21 cellular contexts compared by ENCODE assay signal in the genomic region with DNA sequence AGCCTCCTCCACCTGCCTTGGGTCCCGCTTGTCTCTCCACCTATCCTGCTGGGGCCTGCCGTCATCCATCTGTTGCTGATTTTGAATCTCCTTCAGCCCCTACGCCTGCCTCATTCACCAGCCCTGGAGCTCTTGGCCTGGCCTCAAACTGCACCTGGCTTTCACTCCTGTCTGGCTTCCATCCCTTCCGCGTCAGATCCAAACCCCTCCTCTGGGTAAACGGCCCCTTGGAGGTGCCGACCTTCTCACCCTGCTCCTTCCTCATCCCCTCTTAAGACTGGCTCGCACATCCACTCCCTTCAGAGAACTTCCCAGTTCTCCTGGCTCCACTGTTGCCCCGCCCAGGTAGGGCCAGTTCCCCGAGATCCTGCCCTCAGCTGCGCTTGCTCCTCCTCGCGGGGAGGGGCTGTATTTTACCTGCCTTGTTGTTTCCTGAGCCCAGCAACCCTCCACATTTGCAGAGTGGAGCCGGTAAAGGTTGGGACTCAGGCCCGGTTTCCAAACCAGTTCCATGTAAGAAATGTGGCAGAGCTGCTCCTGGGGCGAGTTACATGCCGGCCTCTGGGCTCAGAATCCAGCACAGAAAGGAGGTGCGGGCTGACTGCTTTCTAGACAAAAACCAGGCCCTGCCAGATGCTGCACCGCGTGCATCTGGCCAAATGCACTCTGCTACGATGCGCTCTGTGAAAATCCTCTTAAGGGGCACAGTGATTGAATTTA. TPM values are rescaled to one million over a fixed set of nuclear protein-coding genes. Genes with fewer than 3 reads are reported as not detected.
DNase-seq lines count a peak whose midpoint lies in the region; ATAC-seq and TF ChIP-seq lines count a peak whose summit lies in the region.
"Had no signal": no experiment of that assay in that cellular context is flagged by ENCODE, and none has a peak within 500 bp of the region (broad histone marks: within the 10 kb centered on the region; RNA-seq: fewer than 3 reads in every experiment).

No MANE protein-coding gene starts in this region.

- intact Hi-C loops in upper lobe of right lung (cut with DNase I) (no loop called here), left ventricle myocardium inferior (cut with micrococcal nuclease) (no loop called here)

- no peak overlapping the region for H3K4me2 ChIP-seq in mesenchymal stem cell (ENCODE audit: low read length, poor library complexity, severe bottlenecking)

- no peak overlapping the region for H4K91ac ChIP-seq in mesenchymal stem cell (ENCODE audit: low read length)

- no peak overlapping the region for H2BK5ac ChIP-seq in mesenchymal stem cell (ENCODE audit: low read depth, low read length, poor library complexity, severe bottlenecking)

- H3K79me1 ChIP-seq in mesenchymal stem cell (replicated peaks; ENCODE audit: low read length, poor library complexity, severe bottlenecking) = no peaks in the 10 kb centered on the region

- H3K9ac ChIP-seq in mesenchymal stem cell (ENCODE audit: low read length) = no peak overlapping the region

- peak; percentile 88 for ATAC-seq in upper lobe of right lung
- ATAC-seq: T-helper 17 cell had no signal

- no peak overlapping the region for H2AFZ ChIP-seq in mesenchymal stem cell (ENCODE audit: low read depth, low read length)

- H3K4me3 ChIP-seq in epithelial cell of esophagus (ENCODE audit: low read length) (no peak overlapping the region), mesenchymal stem cell (ENCODE audit: insufficient read depth in 1 of 2, low read depth in 1 of 2, low read length in 2 of 2) (no peak overlapping the region), upper lobe of right lung (no peak overlapping the region), left ventricle myocardium inferior (no peak overlapping the region)
- H3K4me3 ChIP-seq: uterus had no signal

- no peak overlapping the region for H4K8ac ChIP-seq in mesenchymal stem cell (ENCODE audit: low read length)

- H3K4ac ChIP-seq in mesenchymal stem cell (ENCODE audit: low read depth in 1 of 2, low read length in 2 of 2) = no peak overlapping the region

- no peak overlapping the region for H2BK15ac ChIP-seq in mesenchymal stem cell (ENCODE audit: low read depth, poor library complexity, severe bottlenecking)

- peak overlapping the region; percentile 21 for H2AK5ac ChIP-seq in mesenchymal stem cell (ENCODE audit: low read length, severe bottlenecking)

- no peak overlapping the region for H3K27ac ChIP-seq in mesenchymal stem cell (ENCODE audit: low read length, poor library complexity, severe bottlenecking)
- no peak overlapping the region for H3K27ac ChIP-seq in upper lobe of right lung
- H3K27ac ChIP-seq in left ventricle myocardium inferior (replicated peaks) = no peak overlapping the region
- H3K27ac ChIP-seq: uterus had no signal

- peak; percentile 42 for DNase-seq in activated effector memory CD4-positive, alpha-beta T cell treated with anti-CD3 and anti-CD28 coated beads, Interleukin-2, amount 50 U/mL, for 16 hours
- DNase-seq in activated effector memory CD4-positive, alpha-beta T cell treated with Interleukin-2 at 50 U/mL for 16 hours = no peak
- DNase-seq in epithelial cell of esophagus (ENCODE audit: low read depth) (peak; percentile 55), mesenchymal stem cell (no peak), upper lobe of right lung (peak; percentile 80), AG08395 (ENCODE audit: low spot score) (no peak), left ventricle myocardium inferior (no peak)
- DNase-seq in stimulated activated CD4-positive, alpha-beta T cell treated with anti-CD3 and anti-CD28 coated beads, Interleukin-4, amount 100 ng/mL, for 1 hour = no peak
- DNase-seq: activated CD4-positive, CD25-positive, alpha-beta regulatory T cell; aorta; CD4-positive, CD25-positive, alpha-beta regulatory T cell; DMS53; foreskin fibroblast; Kasumi-1; NCI-H1417; NCI-H226; SHP77 treated with DMSO at 0.1 percent for 48 hours; stimulated activated naive CD4-positive, alpha-beta T cell; T-helper 17 cell; uterus had no signal

- H3K36me3 ChIP-seq in mesenchymal stem cell (ENCODE audit: control insufficient read depth in 1 of 2, insufficient read depth in 2 of 2, low read depth in 1 of 2, low read length in 2 of 2) (no peaks in the 10 kb centered on the region), upper lobe of right lung (no peaks in the 10 kb centered on the region), left ventricle myocardium inferior (no peaks in the 10 kb centered on the region)
- H3K36me3 ChIP-seq: uterus had no signal

- H3K9me3 ChIP-seq in mesenchymal stem cell (ENCODE audit: control insufficient read depth, low read length) (no peaks in the 10 kb centered on the region), upper lobe of right lung (no peaks in the 10 kb centered on the region), left ventricle myocardium inferior (replicated peaks) (no peaks in the 10 kb centered on the region)
- H3K9me3 ChIP-seq: uterus had no signal

- H2BK12ac ChIP-seq in mesenchymal stem cell (ENCODE audit: low read length in 2 of 2) = no peak overlapping the region

- 42% methylated on average over 22 of the region's 22 CpGs for WGBS in mesenchymal stem cell

- peaks cover 25% of the 10 kb centered on the region for H3K4me1 ChIP-seq in mesenchymal stem cell (ENCODE audit: control insufficient read depth, insufficient read depth, low read depth, low read length)
- no peaks in the 10 kb centered on the region for H3K4me1 ChIP-seq in upper lobe of right lung
- H3K4me1 ChIP-seq in left ventricle myocardium inferior = no peaks in the 10 kb centered on the region
- H3K4me1 ChIP-seq: uterus had no signal

- H3K23ac ChIP-seq in mesenchymal stem cell (ENCODE audit: low read length in 2 of 2) = no peak overlapping the region

- H3K18ac ChIP-seq in mesenchymal stem cell (ENCODE audit: low read depth in 1 of 2, low read length in 2 of 2) = no peak overlapping the region

- peaks cover 0 to 60% of the 10 kb centered on the region in 2 experiments for H3K27me3 ChIP-seq in mesenchymal stem cell (ENCODE audit: control insufficient read depth in 1 of 2, insufficient read depth in 1 of 2, low read length in 2 of 2)
- H3K27me3 ChIP-seq in upper lobe of right lung = no peaks in the 10 kb centered on the region
- peaks cover 85% of the 10 kb centered on the region for H3K27me3 ChIP-seq in left ventricle myocardium inferior (ENCODE audit: low read depth)
- H3K27me3 ChIP-seq: uterus had no signal

- H2BK120ac ChIP-seq in mesenchymal stem cell (ENCODE audit: low read depth, low read length) = no peak overlapping the region

- peak; percentile 36 for TF ChIP-seq CTCF in epithelial cell of esophagus (IDR thresholded peaks at IDR 0.05; ENCODE audit: insufficient read depth, low read depth, low read length, missing control alignments)
- no peak for TF ChIP-seq CTCF in upper lobe of right lung (IDR thresholded peaks at IDR 0.05)
- TF ChIP-seq CTCF in left ventricle myocardium inferior (IDR thresholded peaks at IDR 0.05; ENCODE audit: borderline replicate concordance) = no peak

- H3K14ac ChIP-seq in mesenchymal stem cell (ENCODE audit: low read length in 2 of 2) = no peak overlapping the region

RNA-seq across cellular contexts. Expression of gene SHANK2, which starts 13.9 kb away (rescaled TPM):
- 30.3 TPM for polyA plus RNA-seq in mesenchymal stem cell (2013, experiment 1 of 2)
- 30.2 TPM for polyA plus RNA-seq in mesenchymal stem cell (2013, experiment 2 of 2)
- total RNA-seq in upper lobe of right lung (62.5 TPM), left ventricle myocardium inferior (0.27 TPM)
- total RNA-seq: activated CD8-positive, alpha-beta memory T cell treated with anti-CD3 and anti-CD28 coated beads for 36 hours; CD4-positive, CD25-positive, alpha-beta regulatory T cell had no signal
- polyA plus RNA-seq: CD4-positive, CD25-positive, alpha-beta regulatory T cell had no signal

Comparison
In these comparisons a context has a peak if more than half of its experiments do, and no peak if none do; other contexts are left out.
1. DNase-seq: peak in activated effector memory CD4-positive, alpha-beta T cell treated with anti-CD3 and anti-CD28 coated beads, Interleukin-2, amount 50 U/mL, for 16 hours (single experiment), epithelial cell of esophagus (single experiment) and upper lobe of right lung (single experiment); none in activated effector memory CD4-positive, alpha-beta T cell treated with Interleukin-2 at 50 U/mL for 16 hours (single experiment), mesenchymal stem cell (single experiment), AG08395 (single experiment), stimulated activated CD4-positive, alpha-beta T cell treated with anti-CD3 and anti-CD28 coated beads, Interleukin-4, amount 100 ng/mL, for 1 hour (single experiment) and left ventricle myocardium inferior (single experiment).
2. RNA of gene SHANK2, which starts 13.9 kb away (total RNA-seq): 62.5 TPM in upper lobe of right lung (single experiment); 0.27 TPM in left ventricle myocardium inferior (single experiment); every median in the first group is over 10 times any median in the second.